In genomic region chr1:50610563-50610962, GRCh38 we compare ENCODE assay signal across 2 cellular contexts.
A peak's percentile ranks its signal among the peaks of the same experiment; 100 is the strongest.
TF ChIP-seq lines count a peak whose summit lies in the region.

No MANE protein-coding gene starts in this region.

TF ChIP-seq in GM23338, 12 proteins besides CTCF, POLR2A, EP300 and RAD21 (continued from another document):
- TF ChIP-seq REST (IDR thresholded peaks at IDR 0.05; ENCODE audit: unreplicated experiment) (no peak), ZNF331 (CRISPR knock-in tag; IDR thresholded peaks at IDR 0.05; ENCODE audit: low read depth) (no peak), ZNF462 (CRISPR knock-in tag; IDR thresholded peaks at IDR 0.05) (no peak), JUNB (IDR thresholded peaks at IDR 0.05; ENCODE audit: unreplicated experiment) (no peak), STAT1 (IDR thresholded peaks at IDR 0.05; ENCODE audit: unreplicated experiment) (no peak), EZH2 (IDR thresholded peaks at IDR 0.05; ENCODE audit: low read depth, unreplicated experiment) (no peak)

TF ChIP-seq in GM12878, 131 proteins besides CTCF, POLR2A, EP300 and RAD21 (continued from another document):
- TF ChIP-seq SKIL (IDR thresholded peaks at IDR 0.05; ENCODE audit: low read depth, poor library complexity, severe bottlenecking) (peak; percentile 47), ZNF384 (IDR thresholded peaks at IDR 0.05; ENCODE audit: borderline replicate concordance, low read depth, low read length) (0 out of 2 replicates have a peak, but pooled peaks have one; percentile 45), POLR2AphosphoS5 (IDR thresholded peaks at IDR 0.05; ENCODE audit: low read length) (no peak), MXI1 (IDR thresholded peaks at IDR 0.05; ENCODE audit: low read depth, low read length) (no peak)
